9 cellular contexts compared by ENCODE assay signal in genomic region chr19:47765522-47766358, GRCh38. TPM values are rescaled to one million over a fixed set of nuclear protein-coding genes. Genes with fewer than 3 reads are reported as not detected.
DNase-seq lines count a peak whose midpoint lies in the region; ATAC-seq and TF ChIP-seq lines count a peak whose summit lies in the region.
"Had no signal": no experiment of that assay in that cellular context is flagged by ENCODE, and none has a peak within 500 bp of the region (broad histone marks: within the 10 kb centered on the region; RNA-seq: fewer than 3 reads in every experiment).

No MANE protein-coding gene starts in this region.

- no peaks in the 10 kb centered on the region for H3K9me3 ChIP-seq in cardiac muscle cell (ENCODE audit: low read depth)

- no peaks in the 10 kb centered on the region for H3K9me3 Mint-ChIP-seq in activated naive CD4-positive, alpha-beta T cell treated with anti-CD3 and anti-CD28 coated beads for 36 hours

- peak; percentile 71 for ATAC-seq in sciatic nerve
- no peak for ATAC-seq in GM21619 (IDR thresholded peaks at IDR 0.05; ENCODE audit: unreplicated experiment)

- no peak overlapping the region for H3K27ac Mint-ChIP-seq in activated naive CD4-positive, alpha-beta T cell treated with anti-CD3 and anti-CD28 coated beads for 36 hours

- H3K27ac ChIP-seq in cardiac muscle cell = no peak overlapping the region
- H3K27ac ChIP-seq: epithelial cell of prostate had no signal

- H3K4me3 ChIP-seq in cardiac muscle cell = no peak overlapping the region

- intact Hi-C loops in activated naive CD4-positive, alpha-beta T cell treated with anti-CD3 and anti-CD28 coated beads for 36 hours (cut with micrococcal nuclease) = loop anchor here (1.0 kb wide), 1 partner anchor 23 kb away; no protein-coding TSS in a partner anchor
- intact Hi-C loops in sciatic nerve (cut with DNase I) = no loop called here

- H3K27me3 Mint-ChIP-seq in activated naive CD4-positive, alpha-beta T cell treated with anti-CD3 and anti-CD28 coated beads for 36 hours (ENCODE audit: low read depth) = peaks cover 4% of the 10 kb centered on the region

- CTCF ChIA-PET in activated naive CD4-positive, alpha-beta T cell treated with anti-CD3 and anti-CD28 coated beads for 36 hours (lab: Charles Lee) = interaction anchor here (0.7 to 2.3 kb wide), 6 partner anchors 14 to 471 kb away, joined by 3 to 11 read pairs (median 5); partner anchors contain the start of gene EHD2

- DNase-seq in AG08395 (ENCODE audit: low spot score) = peak; percentile 70
- peak; percentile 54 for DNase-seq in NCI-H82 treated with DMSO at 0.1 percent for 48 hours (lab: John Stamatoyannopoulos, UW; ENCODE audit: unreplicated experiment)
- peak; percentile 39 for DNase-seq in activated naive CD4-positive, alpha-beta T cell treated with anti-CD3 and anti-CD28 coated beads for 36 hours
- DNase-seq in cardiac muscle cell (ENCODE audit: low read depth in 1 of 2, low spot score in 1 of 2) = peak; percentile 72 to 91
- peak; percentile 83 for DNase-seq in sciatic nerve (ENCODE audit: low spot score)
- DNase-seq in GF-D8 (lab: John Stamatoyannopoulos, UW) = no peak

- peak; percentile 88 for TF ChIP-seq CTCF in GM12874 (IDR thresholded peaks at IDR 0.05; ENCODE audit: insufficient read depth, low read depth, low read length)
- peak; percentile 93 for TF ChIP-seq CTCF in cardiac muscle cell (IDR thresholded peaks at IDR 0.05; ENCODE audit: low read depth, low read length)

- H3K36me3 ChIP-seq in cardiac muscle cell = no peaks in the 10 kb centered on the region

- no peaks in the 10 kb centered on the region for H3K36me3 Mint-ChIP-seq in activated naive CD4-positive, alpha-beta T cell treated with anti-CD3 and anti-CD28 coated beads for 36 hours (ENCODE audit: low read depth)

- no peak overlapping the region for H3K4me3 Mint-ChIP-seq in activated naive CD4-positive, alpha-beta T cell treated with anti-CD3 and anti-CD28 coated beads for 36 hours

- no peaks in the 10 kb centered on the region for H3K27me3 ChIP-seq in cardiac muscle cell

- H3K4me1 Mint-ChIP-seq in activated naive CD4-positive, alpha-beta T cell treated with anti-CD3 and anti-CD28 coated beads for 36 hours (ENCODE audit: low read depth) = peaks cover 12% of the 10 kb centered on the region

- peaks cover 10% of the 10 kb centered on the region for H3K4me1 ChIP-seq in cardiac muscle cell (ENCODE audit: low read depth)

RNA-seq across cellular contexts. Expression of gene SELENOW, which starts 12.8 kb away (rescaled TPM):
- 100 to 1,000 TPM; 146 to 149 TPM for total RNA-seq in activated naive CD4-positive, alpha-beta T cell treated with anti-CD3 and anti-CD28 coated beads for 36 hours
- 1,194 and 1,690 TPM in 2 replicates for total RNA-seq in cardiac muscle cell
- polyA plus RNA-seq in cardiac muscle cell = 1,855 and 2,152 TPM in 2 replicates
- total RNA-seq in sciatic nerve = 306 TPM

RNA-seq across cellular contexts. Expression of gene NOP53, which starts 20.4 kb away (rescaled TPM):
- total RNA-seq in activated naive CD4-positive, alpha-beta T cell treated with anti-CD3 and anti-CD28 coated beads for 36 hours = 100 to 1,000 TPM; 274 to 300 TPM
- total RNA-seq in cardiac muscle cell (149 and 278 TPM in 2 replicates), sciatic nerve (297 TPM)
- polyA plus RNA-seq in cardiac muscle cell = 81.8 and 112 TPM in 2 replicates

RNA-seq across cellular contexts. Expression of gene TPRX1, which starts 38.6 kb away (rescaled TPM):
- total RNA-seq in activated naive CD4-positive, alpha-beta T cell treated with anti-CD3 and anti-CD28 coated beads for 36 hours = not detected
- total RNA-seq in cardiac muscle cell (not detected in 2 replicates), sciatic nerve (not detected)
- polyA plus RNA-seq in cardiac muscle cell = not detected in 2 replicates

RNA-seq across cellular contexts. Expression of gene EHD2, which starts 52.5 kb away (rescaled TPM):
- total RNA-seq in activated naive CD4-positive, alpha-beta T cell treated with anti-CD3 and anti-CD28 coated beads for 36 hours = under 1 TPM; 0.27 to 0.41 TPM
- total RNA-seq in cardiac muscle cell (0.95 and 2.1 TPM in 2 replicates), sciatic nerve (153 TPM)
- polyA plus RNA-seq in cardiac muscle cell = 0.64 and 2.7 TPM in 2 replicates

RNA-seq across cellular contexts. Expression of gene CRX, which starts 56.0 kb away (rescaled TPM):
- not detected for total RNA-seq in activated naive CD4-positive, alpha-beta T cell treated with anti-CD3 and anti-CD28 coated beads for 36 hours
- 0.11 and 0.15 TPM in 2 replicates for total RNA-seq in cardiac muscle cell
- 0.04 and 0.06 TPM in 2 replicates for polyA plus RNA-seq in cardiac muscle cell
- 0.09 TPM for total RNA-seq in sciatic nerve
